ENCODE assay signal across 15 cellular contexts in the genomic region with DNA sequence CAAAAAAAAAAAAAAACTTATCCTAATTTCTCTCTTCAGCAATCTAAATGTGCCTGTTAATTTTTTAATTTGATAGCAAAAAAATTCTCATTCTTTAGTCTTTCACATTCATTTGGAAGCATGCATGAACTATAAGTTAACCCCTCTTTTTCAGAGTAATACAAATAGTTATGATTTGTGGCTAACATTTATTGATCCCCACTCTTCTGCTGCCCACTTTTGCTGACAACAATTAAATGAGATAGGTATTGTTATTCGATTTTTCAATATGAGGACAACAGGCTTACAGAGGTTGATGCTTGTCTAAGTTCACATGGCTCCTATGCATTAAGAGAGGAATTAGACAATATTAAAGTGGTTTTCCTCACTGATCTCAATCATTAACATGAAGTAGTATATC. TPM values are rescaled to one million over a fixed set of nuclear protein-coding genes. Genes with fewer than 3 reads are reported as not detected.
DNase-seq lines count a peak whose midpoint lies in the region; ATAC-seq and TF ChIP-seq lines count a peak whose summit lies in the region.
"Had no signal": no experiment of that assay in that cellular context is flagged by ENCODE, and none has a peak within 500 bp of the region (broad histone marks: within the 10 kb centered on the region; RNA-seq: fewer than 3 reads in every experiment).

No MANE protein-coding gene starts in this region.

- peaks cover 18% of the 10 kb centered on the region for H3K36me3 Mint-ChIP-seq in activated CD4-positive, alpha-beta T cell treated with anti-CD3 and anti-CD28 coated beads, Interleukin-2, amount 10 ng/mL, durations not matched to agents 7 days and 5 days (ENCODE audit: low read depth)
- H3K36me3 Mint-ChIP-seq in activated naive CD8-positive, alpha-beta T cell treated with anti-CD3 and anti-CD28 coated beads, Interleukin-2, amount 10 ng/mL, durations not matched to agents 7 days and 5 days = peaks cover 11% of the 10 kb centered on the region
- H3K36me3 Mint-ChIP-seq in osteocyte (ENCODE audit: unreplicated experiment) = no peaks in the 10 kb centered on the region

- H3K27ac Mint-ChIP-seq in activated CD4-positive, alpha-beta T cell treated with anti-CD3 and anti-CD28 coated beads, Interleukin-2, amount 10 ng/mL, durations not matched to agents 7 days and 5 days = peak overlapping the region; percentile 86
- H3K27ac Mint-ChIP-seq in activated naive CD8-positive, alpha-beta T cell treated with anti-CD3 and anti-CD28 coated beads, Interleukin-2, amount 10 ng/mL, durations not matched to agents 7 days and 5 days = peak overlapping the region; percentile 64
- peak overlapping the region; percentile 78 for H3K27ac Mint-ChIP-seq in osteocyte (ENCODE audit: unreplicated experiment)

- peak overlapping the region; percentile 80 for H3K4me3 ChIP-seq in MG63
- no peak overlapping the region for H3K4me3 ChIP-seq in WERI-Rb-1 (ENCODE audit: low read depth, low read length)

- H3K4me1 Mint-ChIP-seq in activated CD4-positive, alpha-beta T cell treated with anti-CD3 and anti-CD28 coated beads, Interleukin-2, amount 10 ng/mL, durations not matched to agents 7 days and 5 days = peaks cover 38% of the 10 kb centered on the region
- H3K4me1 Mint-ChIP-seq in activated naive CD8-positive, alpha-beta T cell treated with anti-CD3 and anti-CD28 coated beads, Interleukin-2, amount 10 ng/mL, durations not matched to agents 7 days and 5 days = peaks cover 22% of the 10 kb centered on the region
- H3K4me1 Mint-ChIP-seq in osteocyte (ENCODE audit: unreplicated experiment) = peaks cover 14% of the 10 kb centered on the region

- ATAC-seq in activated naive CD8-positive, alpha-beta T cell treated with anti-CD3 and anti-CD28 coated beads, Interleukin-2, amount 10 ng/mL, durations not matched to agents 7 days and 5 days (ENCODE audit: low read depth) = no peak
- ATAC-seq in GM21737 (IDR thresholded peaks at IDR 0.05; ENCODE audit: unreplicated experiment) (no peak), HG03280 (IDR thresholded peaks at IDR 0.05; ENCODE audit: unreplicated experiment) (no peak)
- ATAC-seq: esophagus mucosa, lower lobe of right lung had no signal

- H3K9me3 Mint-ChIP-seq in activated CD4-positive, alpha-beta T cell treated with anti-CD3 and anti-CD28 coated beads, Interleukin-2, amount 10 ng/mL, durations not matched to agents 7 days and 5 days = peaks cover 11% of the 10 kb centered on the region
- peaks cover 2% of the 10 kb centered on the region for H3K9me3 Mint-ChIP-seq in activated naive CD8-positive, alpha-beta T cell treated with anti-CD3 and anti-CD28 coated beads, Interleukin-2, amount 10 ng/mL, durations not matched to agents 7 days and 5 days
- peaks cover 7% of the 10 kb centered on the region for H3K9me3 Mint-ChIP-seq in osteocyte (ENCODE audit: unreplicated experiment)

- no peaks in the 10 kb centered on the region for H3K27me3 Mint-ChIP-seq in activated CD4-positive, alpha-beta T cell treated with anti-CD3 and anti-CD28 coated beads, Interleukin-2, amount 10 ng/mL, durations not matched to agents 7 days and 5 days
- H3K27me3 Mint-ChIP-seq in activated naive CD8-positive, alpha-beta T cell treated with anti-CD3 and anti-CD28 coated beads, Interleukin-2, amount 10 ng/mL, durations not matched to agents 7 days and 5 days = no peaks in the 10 kb centered on the region
- H3K27me3 Mint-ChIP-seq in osteocyte (ENCODE audit: unreplicated experiment) = no peaks in the 10 kb centered on the region

- 0 out of 2 replicates have a peak, but pooled peaks cover 3% of the 10 kb centered on the region for H3K36me3 ChIP-seq in MG63
- no peaks in the 10 kb centered on the region for H3K36me3 ChIP-seq in WERI-Rb-1
- H3K36me3 ChIP-seq: lower lobe of right lung had no signal

- no peak for DNase-seq in activated CD4-positive, alpha-beta T cell treated with anti-CD3 and anti-CD28 coated beads, Interleukin-2, amount 10 ng/mL, durations not matched to agents 7 days and 5 days
- no peak for DNase-seq in activated CD4-positive, alpha-beta T cell treated with anti-CD3 and anti-CD28 coated beads, Interleukin-2, amount 50 U/mL, for 1 hour
- DNase-seq in MG63 (no peak), osteocyte (ENCODE audit: extremely low spot score, unreplicated experiment) (no peak), WERI-Rb-1 (no peak)
- DNase-seq in activated naive CD8-positive, alpha-beta T cell treated with anti-CD3 and anti-CD28 coated beads, Interleukin-2, amount 10 ng/mL, durations not matched to agents 7 days and 5 days = no peak
- DNase-seq: lower lobe of right lung, NCI-H1092, occipital lobe, SK-N-SH, small intestine had no signal

- H3K9me3 ChIP-seq in MG63 (no peaks in the 10 kb centered on the region), WERI-Rb-1 (ENCODE audit: severe bottlenecking) (no peaks in the 10 kb centered on the region)
- H3K9me3 ChIP-seq: lower lobe of right lung had no signal

- CTCF ChIA-PET in activated CD4-positive, alpha-beta T cell treated with anti-CD3 and anti-CD28 coated beads, Interleukin-2, amount 10 ng/mL, durations not matched to agents 7 days and 5 days (lab: Charles Lee) = no interaction called here

- TF ChIP-seq CTCF in osteocyte (IDR thresholded peaks at IDR 0.05) = no peak
- no peak for TF ChIP-seq CTCF in WERI-Rb-1 (IDR thresholded peaks at IDR 0.05; ENCODE audit: low read depth, low read length)

- no peaks in the 10 kb centered on the region for H3K27me3 ChIP-seq in MG63
- H3K27me3 ChIP-seq in WERI-Rb-1 (ENCODE audit: insufficient read depth, low read depth, severe bottlenecking) = no peaks in the 10 kb centered on the region
- H3K27me3 ChIP-seq: hepatocyte had no signal

- POLR2A ChIA-PET in activated CD4-positive, alpha-beta T cell treated with anti-CD3 and anti-CD28 coated beads, Interleukin-2, amount 10 ng/mL, durations not matched to agents 7 days and 5 days (lab: Charles Lee) = no interaction called here
- POLR2A ChIA-PET in activated naive CD8-positive, alpha-beta T cell treated with anti-CD3 and anti-CD28 coated beads, Interleukin-2, amount 10 ng/mL, durations not matched to agents 7 days and 5 days (lab: Charles Lee) = no interaction called here

- peak overlapping the region; percentile 22 for H3K4me3 Mint-ChIP-seq in activated CD4-positive, alpha-beta T cell treated with anti-CD3 and anti-CD28 coated beads, Interleukin-2, amount 10 ng/mL, durations not matched to agents 7 days and 5 days
- H3K4me3 Mint-ChIP-seq in activated naive CD8-positive, alpha-beta T cell treated with anti-CD3 and anti-CD28 coated beads, Interleukin-2, amount 10 ng/mL, durations not matched to agents 7 days and 5 days = peak overlapping the region; percentile 70
- no peak overlapping the region for H3K4me3 Mint-ChIP-seq in osteocyte (ENCODE audit: unreplicated experiment)

- H3K27ac ChIP-seq in WERI-Rb-1 = no peak overlapping the region

RNA-seq across cellular contexts. Expression of a gene that starts 2.9 kb away (rescaled TPM):
- 10 to 100 TPM; 62.7 to 73.1 TPM for total RNA-seq in activated CD4-positive, alpha-beta T cell treated with anti-CD3 and anti-CD28 coated beads, Interleukin-2, amount 10 ng/mL, durations not matched to agents 7 days and 5 days
- 45.6 and 50.8 TPM in 2 replicates for total RNA-seq in MG63 (2014; rRNA removed; shearing (Covaris generic); ENCODE audit: low replicate concordance)
- 100 to 1,000 TPM in 1 of 2 experiments, 10 to 100 TPM in 1; 95.5 to 102 TPM for total RNA-seq in activated naive CD8-positive, alpha-beta T cell treated with anti-CD3 and anti-CD28 coated beads, Interleukin-2, amount 10 ng/mL, durations not matched to agents 7 days and 5 days
- total RNA-seq in osteocyte = 42.6 and 47.8 TPM in 2 replicates
